12 cellular contexts compared by ENCODE assay signal in the genomic region with DNA sequence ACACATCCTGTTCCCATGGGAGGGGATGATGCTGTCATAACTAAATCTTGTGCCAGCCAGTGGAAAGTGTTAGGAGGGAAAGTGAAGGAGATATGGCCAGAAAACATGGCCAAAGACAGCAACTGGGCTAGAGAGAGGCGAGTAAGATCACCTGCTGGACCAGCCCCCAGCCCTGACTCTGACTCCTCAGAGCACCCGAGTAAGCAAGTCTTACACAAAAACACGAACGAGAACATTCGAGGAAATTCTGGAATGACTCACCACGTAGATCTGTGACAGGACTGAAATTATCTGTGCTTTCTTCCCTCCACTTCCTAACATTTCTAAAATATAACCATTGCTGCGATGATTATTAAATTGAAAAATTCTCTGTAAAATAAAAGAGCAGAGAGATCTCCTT. TPM values are rescaled to one million over a fixed set of nuclear protein-coding genes. Genes with fewer than 3 reads are reported as not detected.
A peak's percentile ranks its signal among the peaks of the same experiment; 100 is the strongest.
DNase-seq lines count a peak whose midpoint lies in the region; ATAC-seq and TF ChIP-seq lines count a peak whose summit lies in the region.
"Had no signal": no experiment of that assay in that cellular context is flagged by ENCODE, and none has a peak within 500 bp of the region (broad histone marks: within the 10 kb centered on the region; RNA-seq: fewer than 3 reads in every experiment).

No MANE protein-coding gene starts in this region.

- H3K36me3 ChIP-seq in thymus (ENCODE audit: control insufficient read depth, insufficient read depth) (peaks cover 17% of the 10 kb centered on the region), hepatocyte (replicated peaks; ENCODE audit: insufficient read depth, low read depth) (no peaks in the 10 kb centered on the region)

- intact Hi-C loops in activated CD8-positive, alpha-beta T cell treated with anti-CD3 and anti-CD28 coated beads for 36 hours (cut with micrococcal nuclease) = no loop called here

- H3K36me3 Mint-ChIP-seq in activated naive CD4-positive, alpha-beta T cell treated with anti-CD3 and anti-CD28 coated beads, Interleukin-2, amount 10 ng/mL, durations not matched to agents 7 days and 5 days = peaks cover 35% of the 10 kb centered on the region
- peaks cover 68% of the 10 kb centered on the region for H3K36me3 Mint-ChIP-seq in activated CD8-positive, alpha-beta T cell treated with anti-CD3 and anti-CD28 coated beads for 36 hours (ENCODE audit: low read depth)
- H3K36me3 Mint-ChIP-seq in osteocyte (ENCODE audit: unreplicated experiment) = peaks cover 29% of the 10 kb centered on the region

- peaks cover 32% of the 10 kb centered on the region for H3K4me1 Mint-ChIP-seq in activated naive CD4-positive, alpha-beta T cell treated with anti-CD3 and anti-CD28 coated beads, Interleukin-2, amount 10 ng/mL, durations not matched to agents 7 days and 5 days
- peaks cover 82% of the 10 kb centered on the region for H3K4me1 Mint-ChIP-seq in activated CD8-positive, alpha-beta T cell treated with anti-CD3 and anti-CD28 coated beads for 36 hours (ENCODE audit: low read depth)
- H3K4me1 Mint-ChIP-seq in osteocyte (ENCODE audit: unreplicated experiment) = no peaks in the 10 kb centered on the region

- no peaks in the 10 kb centered on the region for H4K20me1 ChIP-seq in hepatocyte (ENCODE audit: insufficient read depth, poor library complexity, severe bottlenecking)

- no peak overlapping the region for H3K4me2 ChIP-seq in hepatocyte

- H3K27me3 Mint-ChIP-seq in activated naive CD4-positive, alpha-beta T cell treated with anti-CD3 and anti-CD28 coated beads, Interleukin-2, amount 10 ng/mL, durations not matched to agents 7 days and 5 days = no peaks in the 10 kb centered on the region
- no peaks in the 10 kb centered on the region for H3K27me3 Mint-ChIP-seq in activated CD8-positive, alpha-beta T cell treated with anti-CD3 and anti-CD28 coated beads for 36 hours
- H3K27me3 Mint-ChIP-seq in osteocyte (ENCODE audit: unreplicated experiment) = no peaks in the 10 kb centered on the region

- peak overlapping the region; percentile 16 for H3K4me3 Mint-ChIP-seq in activated naive CD4-positive, alpha-beta T cell treated with anti-CD3 and anti-CD28 coated beads, Interleukin-2, amount 10 ng/mL, durations not matched to agents 7 days and 5 days
- peak overlapping the region; percentile 70 for H3K4me3 Mint-ChIP-seq in activated CD8-positive, alpha-beta T cell treated with anti-CD3 and anti-CD28 coated beads for 36 hours
- H3K4me3 Mint-ChIP-seq in osteocyte (ENCODE audit: unreplicated experiment) = no peak overlapping the region
- H3K4me3 Mint-ChIP-seq: nephron had no signal

- H3K4me3 ChIP-seq in thymus (ENCODE audit: low read length) (peak overlapping the region; percentile 48), hepatocyte (no peak overlapping the region)
- H3K4me3 ChIP-seq: left lung had no signal

- H2AFZ ChIP-seq in hepatocyte = no peak overlapping the region

- POLR2A ChIA-PET in activated CD8-positive, alpha-beta T cell treated with anti-CD3 and anti-CD28 coated beads for 36 hours (lab: Charles Lee) = interaction anchor here (0.7 to 1.2 kb wide), 6 partner anchors 9 to 67 kb away, joined by 3 to 7 read pairs (median 4); no protein-coding TSS in a partner anchor

- 53% methylated on average over 7 of the region's 7 CpGs for WGBS in thymus
- 91% methylated on average over 7 of the region's 7 CpGs for WGBS in hepatocyte (ENCODE audit: low lambda C conversion rate, missing lambda C conversion rate)

- H3K27me3 ChIP-seq in thymus (ENCODE audit: control insufficient read depth, insufficient read depth) (no peaks in the 10 kb centered on the region), hepatocyte (no peaks in the 10 kb centered on the region)
- H3K27me3 ChIP-seq: left lung had no signal

- H3K9me3 ChIP-seq in thymus (ENCODE audit: control insufficient read depth) = no peaks in the 10 kb centered on the region
- no peaks in the 10 kb centered on the region for H3K9me3 ChIP-seq in hepatocyte (ENCODE audit: low read depth)
- H3K9me3 ChIP-seq: left lung had no signal

- no peaks in the 10 kb centered on the region for H3K79me2 ChIP-seq in hepatocyte

- no peaks in the 10 kb centered on the region for H3K9me3 Mint-ChIP-seq in activated naive CD4-positive, alpha-beta T cell treated with anti-CD3 and anti-CD28 coated beads, Interleukin-2, amount 10 ng/mL, durations not matched to agents 7 days and 5 days
- H3K9me3 Mint-ChIP-seq in activated CD8-positive, alpha-beta T cell treated with anti-CD3 and anti-CD28 coated beads for 36 hours = no peaks in the 10 kb centered on the region
- no peaks in the 10 kb centered on the region for H3K9me3 Mint-ChIP-seq in osteocyte (ENCODE audit: unreplicated experiment)
- H3K9me3 Mint-ChIP-seq: nephron had no signal

- CTCF ChIA-PET in activated naive CD4-positive, alpha-beta T cell treated with anti-CD3 and anti-CD28 coated beads, Interleukin-2, amount 10 ng/mL, durations not matched to agents 7 days and 5 days (lab: Charles Lee) = no interaction called here
- CTCF ChIA-PET in activated CD8-positive, alpha-beta T cell treated with anti-CD3 and anti-CD28 coated beads for 36 hours (lab: Charles Lee) = interaction anchor here (0.8 to 1.2 kb wide), 2 partner anchors 50 to 112 kb away, joined by 3 read pairs; no protein-coding TSS in a partner anchor

- no peak for TF ChIP-seq CTCF in activated CD8-positive, alpha-beta T cell treated with anti-CD3 and anti-CD28 coated beads for 36 hours (IDR thresholded peaks at IDR 0.05)
- TF ChIP-seq CTCF in osteocyte (IDR thresholded peaks at IDR 0.05) = no peak
- no peak for TF ChIP-seq CTCF in hepatocyte (IDR thresholded peaks at IDR 0.05; ENCODE audit: poor library complexity)

- H3K9me2 ChIP-seq in hepatocyte (replicated peaks; ENCODE audit: insufficient read depth) = no peaks in the 10 kb centered on the region

- DNase-seq in activated naive CD4-positive, alpha-beta T cell treated with anti-CD3 and anti-CD28 coated beads, Interleukin-2, amount 10 ng/mL, durations not matched to agents 7 days and 5 days = no peak
- DNase-seq in activated naive CD4-positive, alpha-beta T cell (lab: John Stamatoyannopoulos, UW) = no peak
- DNase-seq in activated CD8-positive, alpha-beta T cell treated with anti-CD3 and anti-CD28 coated beads for 36 hours = peak; percentile 65
- DNase-seq in osteocyte (ENCODE audit: extremely low spot score, unreplicated experiment) (no peak), kidney glomerular epithelial cell (lab: John Stamatoyannopoulos, UW) (no peak), hepatocyte (ENCODE audit: low spot score) (no peak)
- DNase-seq: left lung, SW 1271 had no signal

- peak overlapping the region; percentile 71 for H3K27ac Mint-ChIP-seq in activated naive CD4-positive, alpha-beta T cell treated with anti-CD3 and anti-CD28 coated beads, Interleukin-2, amount 10 ng/mL, durations not matched to agents 7 days and 5 days
- H3K27ac Mint-ChIP-seq in activated CD8-positive, alpha-beta T cell treated with anti-CD3 and anti-CD28 coated beads for 36 hours = peak overlapping the region; percentile 97
- no peak overlapping the region for H3K27ac Mint-ChIP-seq in osteocyte (ENCODE audit: unreplicated experiment)
- H3K27ac Mint-ChIP-seq: nephron had no signal

- H3K27ac ChIP-seq in thymus (ENCODE audit: low read depth) (peak overlapping the region; percentile 94), hepatocyte (no peak overlapping the region)
- H3K27ac ChIP-seq: left lung had no signal

- H3K4me1 ChIP-seq in thymus (ENCODE audit: control insufficient read depth, insufficient read depth, low read length) = peaks cover 45% of the 10 kb centered on the region
- H3K4me1 ChIP-seq in hepatocyte (ENCODE audit: insufficient read depth) = no peaks in the 10 kb centered on the region

- ATAC-seq in HG02678 (IDR thresholded peaks at IDR 0.05; ENCODE audit: unreplicated experiment) = peak; percentile 32
- ATAC-seq in activated CD8-positive, alpha-beta T cell treated with anti-CD3 and anti-CD28 coated beads for 36 hours = peak; percentile 64
- ATAC-seq: HCT116, left lung had no signal

RNA-seq across cellular contexts. Expression of a gene that starts 9.2 kb away (rescaled TPM):
- 10 to 100 TPM; 27.5 to 28.0 TPM for total RNA-seq in activated CD8-positive, alpha-beta T cell treated with anti-CD3 and anti-CD28 coated beads for 36 hours
- polyA plus RNA-seq in thymus = 40.0 TPM
- 39.8 and 43.0 TPM in 2 replicates for total RNA-seq in osteocyte
- 16.5 and 19.4 TPM in 2 replicates for total RNA-seq in hepatocyte
- polyA plus RNA-seq in hepatocyte = 10.5 and 13.2 TPM in 2 replicates
